35 cellular contexts compared by ENCODE assay signal in the genomic region with DNA sequence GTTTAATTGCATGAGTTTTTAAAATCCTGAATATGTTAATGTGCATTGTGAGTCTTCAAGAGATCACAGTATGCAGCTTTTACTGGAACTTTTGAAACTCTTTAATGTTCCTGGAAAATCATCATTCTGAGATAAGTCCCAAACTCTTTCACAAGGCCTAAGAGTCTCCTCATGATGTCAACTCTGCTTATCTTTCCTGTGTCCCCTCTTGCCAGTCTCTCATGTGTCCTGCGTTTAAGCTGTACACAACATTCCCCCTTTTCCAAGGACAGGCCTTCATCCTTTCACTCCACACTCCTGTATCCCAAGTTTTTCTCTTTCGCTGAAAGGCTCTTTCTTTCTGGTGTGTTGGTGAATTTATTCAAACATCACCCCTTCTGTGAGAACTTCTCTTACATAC.
A peak's percentile ranks its signal among the peaks of the same experiment; 100 is the strongest.
DNase-seq lines count a peak whose midpoint lies in the region; ATAC-seq, FAIRE-seq and TF ChIP-seq lines count a peak whose summit lies in the region.
"Had no signal": no experiment of that assay in that cellular context is flagged by ENCODE, and none has a peak within 500 bp of the region (broad histone marks: within the 10 kb centered on the region; RNA-seq: fewer than 3 reads in every experiment).

No MANE protein-coding gene starts in this region.

- no peaks in the 10 kb centered on the region for H3K27me3 ChIP-seq in K562 (ENCODE audit: control insufficient read depth in 2 of 2, insufficient read depth in 2 of 2, low read length in 2 of 2)
- no peaks in the 10 kb centered on the region for H3K27me3 ChIP-seq in upper lobe of right lung
- H3K27me3 ChIP-seq: BE2C; BLaER1; BLaER1 treated with 17β-estradiol and CSF1 and Interleukin-3, amounts not matched to agents 10 nM and 100 nM had no signal

- TF ChIP-seq CTCF in K562 (IDR thresholded peaks at IDR 0.05 in 2 of 3, conservative IDR thresholded peaks at IDR 0.05 in 1 of 3; ENCODE audit: insufficient read depth in 2 of 3, low read depth in 1 of 3, low read length in 3 of 3) (no peak), nephron progenitor cell (IDR thresholded peaks at IDR 0.05) (no peak), upper lobe of right lung (IDR thresholded peaks at IDR 0.05) (no peak)

- peaks cover 2% of the 10 kb centered on the region; the same call in 2 of the 3 replicates for H3K36me3 ChIP-seq in K562 (ENCODE audit: control insufficient read depth, insufficient read depth, low read length)
- H3K36me3 ChIP-seq in upper lobe of right lung: no peaks in the 10 kb centered on the region
- H3K36me3 ChIP-seq: BE2C; BLaER1; BLaER1 treated with 17β-estradiol and CSF1 and Interleukin-3, amounts not matched to agents 10 nM and 100 nM had no signal

- no peaks in the 10 kb centered on the region for H3K27me3 Mint-ChIP-seq in activated naive CD8-positive, alpha-beta T cell treated with anti-CD3 and anti-CD28 coated beads for 36 hours
- no peaks in the 10 kb centered on the region for H3K27me3 Mint-ChIP-seq in activated naive CD8-positive, alpha-beta T cell treated with anti-CD3 and anti-CD28 coated beads, Interleukin-2, amount 50 U/mL, for 24 hours
- H3K27me3 Mint-ChIP-seq in nephron progenitor cell (ENCODE audit: low read depth, poor library complexity): no peaks in the 10 kb centered on the region
- H3K27me3 Mint-ChIP-seq: B cell; CD4-positive, alpha-beta memory T cell; CD4-positive, alpha-beta T cell; CD4-positive, CD25-positive, alpha-beta regulatory T cell; CD8-positive, alpha-beta memory T cell had no signal

- in situ Hi-C loops in K562 (cut with MboI): no loop called here

- WGBS in K562 (ENCODE audit: insufficient coverage, low coverage, missing lambda C conversion rate): 37% methylated on average over 2 of the region's 2 CpGs

- no peak overlapping the region for H3K4me2 ChIP-seq in K562 (ENCODE audit: insufficient read depth, low read length)
- H3K4me2 ChIP-seq: A549; BLaER1; BLaER1 treated with 17β-estradiol and CSF1 and Interleukin-3, amounts not matched to agents 10 nM and 100 nM had no signal

- TF ChIP-seq RAD21 in K562 (CRISPR knock-in tag; conservative IDR thresholded peaks at IDR 0.05 in 1 of 2, IDR thresholded peaks at IDR 0.05 in 1 of 2): no peak

- POLR2A ChIA-PET in K562 (lab: Yijun Ruan, JAX): no interaction called here

- no peak for ATAC-seq in activated naive CD8-positive, alpha-beta T cell treated with anti-CD3 and anti-CD28 coated beads, Interleukin-2, amount 50 U/mL, for 24 hours
- ATAC-seq in K562: peak; percentile 64
- ATAC-seq in HG03159 (IDR thresholded peaks at IDR 0.05; ENCODE audit: unreplicated experiment): no peak
- no peak for ATAC-seq in upper lobe of right lung
- ATAC-seq: A549; CD8-positive, alpha-beta T cell had no signal

- no peak for TF ChIP-seq EP300 in K562 (IDR thresholded peaks at IDR 0.05; ENCODE audit: low read length)

- H3K27ac Mint-ChIP-seq in activated naive CD8-positive, alpha-beta T cell treated with anti-CD3 and anti-CD28 coated beads for 36 hours: peak overlapping the region; percentile 11
- no peak overlapping the region for H3K27ac Mint-ChIP-seq in activated naive CD8-positive, alpha-beta T cell treated with anti-CD3 and anti-CD28 coated beads, Interleukin-2, amount 50 U/mL, for 24 hours
- H3K27ac Mint-ChIP-seq in nephron progenitor cell: peak overlapping the region; percentile 34
- H3K27ac Mint-ChIP-seq: B cell; CD14-positive monocyte; CD4-positive, alpha-beta memory T cell; CD4-positive, alpha-beta T cell; CD4-positive, CD25-positive, alpha-beta regulatory T cell; CD8-positive, alpha-beta memory T cell; CD8-positive, alpha-beta T cell had no signal

- H3K4me1 ChIP-seq in K562 (replicated peaks in 1 of 2; ENCODE audit: control insufficient read depth in 2 of 2, insufficient read depth in 2 of 2, low read length in 2 of 2) (peaks cover 0 to 19% of the 10 kb centered on the region in 2 experiments; a peak in 3 of 5 replicates), upper lobe of right lung (no peaks in the 10 kb centered on the region)
- H3K4me1 ChIP-seq: A549; BE2C; BLaER1; BLaER1 treated with 17β-estradiol and CSF1 and Interleukin-3, amounts not matched to agents 10 nM and 100 nM; Caco-2 had no signal

- no peak for FAIRE-seq in K562 (lab: Jason Lieb, UNC)
- FAIRE-seq: A204.1, A549, D721Med had no signal

- no peak for DNase-seq in activated naive CD8-positive, alpha-beta T cell treated with anti-CD3 and anti-CD28 coated beads for 36 hours
- no peak for DNase-seq in activated naive CD8-positive, alpha-beta T cell treated with anti-CD3 and anti-CD28 coated beads, Interleukin-2, amount 50 U/mL, for 24 hours
- DNase-seq in K562 (ENCODE audit: extremely low read depth in 1 of 4, low spot score in 3 of 4) (peak in 1 of 4 experiments; percentile 22), nephron progenitor cell (no peak), upper lobe of right lung (no peak)
- DNase-seq: 8988T; ACHN; AML-193; BE2C; C1 segment of cervical spinal cord; Caco-2; Calu3; CD4-positive, alpha-beta memory T cell; CD4-positive, alpha-beta T cell; CD4-positive, CD25-positive, alpha-beta regulatory T cell; CD8-positive, alpha-beta memory T cell; CD8-positive, alpha-beta T cell; COR-L47; DMS 273 treated with DMSO at 0.1 percent for 48 hours; DMS153; DMS53; DMS79; DMS79 treated with DMSO at 0.1 percent for 48 hours; DND-41; EL had no signal

- no peaks in the 10 kb centered on the region for H3K4me1 Mint-ChIP-seq in activated naive CD8-positive, alpha-beta T cell treated with anti-CD3 and anti-CD28 coated beads for 36 hours
- no peaks in the 10 kb centered on the region for H3K4me1 Mint-ChIP-seq in activated naive CD8-positive, alpha-beta T cell treated with anti-CD3 and anti-CD28 coated beads, Interleukin-2, amount 50 U/mL, for 24 hours
- H3K4me1 Mint-ChIP-seq in nephron progenitor cell: peaks cover 14% of the 10 kb centered on the region
- H3K4me1 Mint-ChIP-seq: CD14-positive monocyte; CD4-positive, alpha-beta memory T cell; CD4-positive, CD25-positive, alpha-beta regulatory T cell; CD8-positive, alpha-beta memory T cell had no signal

- no peaks in the 10 kb centered on the region for H3K79me2 ChIP-seq in K562 (ENCODE audit: control insufficient read depth, insufficient read depth, low read length)

- peaks cover 3% of the 10 kb centered on the region for H3K9me3 Mint-ChIP-seq in activated naive CD8-positive, alpha-beta T cell treated with anti-CD3 and anti-CD28 coated beads for 36 hours
- peaks cover 12% of the 10 kb centered on the region for H3K9me3 Mint-ChIP-seq in activated naive CD8-positive, alpha-beta T cell treated with anti-CD3 and anti-CD28 coated beads, Interleukin-2, amount 50 U/mL, for 24 hours
- H3K9me3 Mint-ChIP-seq in nephron progenitor cell: no peaks in the 10 kb centered on the region

- H3K9ac ChIP-seq in K562 (ENCODE audit: insufficient read depth in 1 of 2, low read depth in 2 of 2, low read length in 2 of 2): no peak overlapping the region
- H3K9ac ChIP-seq: BLaER1; BLaER1 treated with 17β-estradiol and CSF1 and Interleukin-3, amounts not matched to agents 10 nM and 100 nM had no signal

- H2AFZ ChIP-seq in K562 (ENCODE audit: low read depth, low read length): peak overlapping the region; percentile 48; the same call in 1 of the 2 replicates

- no peaks in the 10 kb centered on the region for H3K9me3 ChIP-seq in K562 (replicated peaks; ENCODE audit: control insufficient read depth, insufficient read depth, low read depth, low read length)
- H3K9me3 ChIP-seq in upper lobe of right lung: no peaks in the 10 kb centered on the region
- H3K9me3 ChIP-seq: A549; BE2C; BLaER1; BLaER1 treated with 17β-estradiol and CSF1 and Interleukin-3, amounts not matched to agents 10 nM and 100 nM; Caco-2 had no signal

- H3K4me3 ChIP-seq in K562 (no peak overlapping the region), upper lobe of right lung (no peak overlapping the region)
- H3K4me3 ChIP-seq: A549; BLaER1; BLaER1 treated with 17β-estradiol and CSF1 and Interleukin-3, amounts not matched to agents 10 nM and 100 nM had no signal

- no peak overlapping the region for H3K4me3 Mint-ChIP-seq in activated naive CD8-positive, alpha-beta T cell treated with anti-CD3 and anti-CD28 coated beads for 36 hours
- H3K4me3 Mint-ChIP-seq in activated naive CD8-positive, alpha-beta T cell treated with anti-CD3 and anti-CD28 coated beads, Interleukin-2, amount 50 U/mL, for 24 hours: no peak overlapping the region
- H3K4me3 Mint-ChIP-seq in nephron progenitor cell: no peak overlapping the region
- H3K4me3 Mint-ChIP-seq: B cell; CD14-positive monocyte; CD4-positive, alpha-beta memory T cell; CD4-positive, alpha-beta T cell; CD4-positive, CD25-positive, alpha-beta regulatory T cell; CD8-positive, alpha-beta memory T cell; CD8-positive, alpha-beta T cell had no signal

- H3K9me1 ChIP-seq in K562 (ENCODE audit: control insufficient read depth, insufficient read depth, low read length): no peaks in the 10 kb centered on the region

- intact Hi-C loops in K562 (cut with micrococcal nuclease): no loop called here
- intact Hi-C loops in upper lobe of right lung (cut with DNase I): no loop called here

- TF ChIP-seq POLR2A in K562 (conservative IDR thresholded peaks at IDR 0.05): no peak

- H4K20me1 ChIP-seq in K562 (replicated peaks; ENCODE audit: control insufficient read depth, insufficient read depth, low read length): no peaks in the 10 kb centered on the region
- H4K20me1 ChIP-seq: BLaER1; BLaER1 treated with 17β-estradiol and CSF1 and Interleukin-3, amounts not matched to agents 10 nM and 100 nM had no signal

- CTCF ChIA-PET in K562 (lab: Yijun Ruan, JAX; ENCODE audit: low intra/inter-chr PET ratio): no interaction called here

- H3K27ac ChIP-seq in K562 (ENCODE audit: extremely low read depth, low read depth, low read length): peak overlapping the region; percentile 27; the same call in 1 of the 3 replicates
- H3K27ac ChIP-seq in upper lobe of right lung: no peak overlapping the region
- H3K27ac ChIP-seq: 22Rv1; A549; BLaER1; BLaER1 treated with 17β-estradiol and CSF1 and Interleukin-3, amounts not matched to agents 10 nM and 100 nM; C4-2B had no signal

- no peaks in the 10 kb centered on the region for H3K36me3 Mint-ChIP-seq in activated naive CD8-positive, alpha-beta T cell treated with anti-CD3 and anti-CD28 coated beads for 36 hours
- H3K36me3 Mint-ChIP-seq in activated naive CD8-positive, alpha-beta T cell treated with anti-CD3 and anti-CD28 coated beads, Interleukin-2, amount 50 U/mL, for 24 hours (ENCODE audit: low read depth): no peaks in the 10 kb centered on the region
- peaks cover 12% of the 10 kb centered on the region for H3K36me3 Mint-ChIP-seq in nephron progenitor cell (ENCODE audit: low read depth)
- H3K36me3 Mint-ChIP-seq: CD14-positive monocyte; CD4-positive, alpha-beta memory T cell; CD4-positive, CD25-positive, alpha-beta regulatory T cell; CD8-positive, alpha-beta memory T cell; CD8-positive, alpha-beta T cell had no signal

- BruUV-seq in K562 (replicated peaks; lab: Mats Ljungman, UMichigan): no TSS peak

TF ChIP-seq in K562, 482 proteins besides CTCF, POLR2A, EP300 and RAD21 (continues in another document):
- TF ChIP-seq ATF7 (IDR thresholded peaks at IDR 0.05): 0 out of 2 replicates have a peak, but pooled peaks have one; percentile 32
- 0 out of 2 replicates have a peak, but pooled peaks have one; percentile 33 for TF ChIP-seq CEBPB (tag; IDR thresholded peaks at IDR 0.05)
- 0 out of 4 replicates have a peak, but pooled peaks of 1 of the 2 experiments have one; percentile 13 for TF ChIP-seq HDAC1 (IDR thresholded peaks at IDR 0.05)
- TF ChIP-seq ZNF24 (IDR thresholded peaks at IDR 0.05): no peak
- TF ChIP-seq ARID2 (IDR thresholded peaks at IDR 0.05): 0 out of 2 replicates have a peak, but pooled peaks have one; percentile 35
